Comparison of ENCODE assay signal across 8 cellular contexts in the genomic region with DNA sequence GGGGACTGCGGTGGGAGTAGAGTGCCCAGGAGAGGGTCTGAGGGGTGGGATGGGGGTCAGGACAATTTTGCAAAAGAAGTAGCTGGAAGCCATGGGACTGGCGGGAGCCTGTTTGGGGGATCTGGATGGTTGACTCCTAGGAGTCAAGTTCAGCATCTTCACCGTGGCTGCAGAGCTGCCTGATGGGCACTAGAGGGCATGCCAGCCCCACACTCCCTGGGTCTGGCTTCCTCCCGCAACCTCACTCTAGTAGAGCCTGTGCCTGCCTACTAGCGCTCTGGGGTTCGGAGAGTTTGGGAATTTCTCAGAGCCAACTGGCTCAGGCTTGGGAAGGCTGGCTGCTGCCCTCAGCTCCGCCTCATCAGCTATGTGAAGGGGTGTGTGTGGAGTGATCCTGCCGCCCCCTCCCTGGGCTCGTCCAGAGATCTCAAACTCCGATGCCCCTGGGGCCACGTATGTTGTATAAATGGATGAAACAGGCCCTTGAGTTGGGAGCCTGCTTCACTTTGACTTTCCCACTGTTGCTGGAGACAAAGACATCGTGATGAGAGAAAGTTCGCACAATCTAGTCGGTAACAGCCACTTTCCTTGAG. TPM values are rescaled to one million over a fixed set of nuclear protein-coding genes. Genes with fewer than 3 reads are reported as not detected.
DNase-seq lines count a peak whose midpoint lies in the region; ATAC-seq and TF ChIP-seq lines count a peak whose summit lies in the region.

No MANE protein-coding gene starts in this region.

- no peak overlapping the region for H3K4me2 ChIP-seq in mesendoderm (ENCODE audit: low read length)

- no peak overlapping the region for H3K18ac ChIP-seq in mesendoderm (ENCODE audit: low read length)

- no CpG with 5 or more reads among the region's 14 CpGs for WGBS in mesendoderm (ENCODE audit: extremely low coverage, insufficient coverage, low lambda C conversion rate)

- POLR2A ChIA-PET in activated CD8-positive, alpha-beta T cell treated with anti-CD3 and anti-CD28 coated beads for 36 hours (lab: Charles Lee): interaction anchor here (1.0 to 1.9 kb wide), 3 partner anchors 7 to 298 kb away, joined by 3 to 10 read pairs (median 5); a partner anchor contains a TSS

- no peaks in the 10 kb centered on the region for H3K27me3 Mint-ChIP-seq in activated CD8-positive, alpha-beta T cell treated with anti-CD3 and anti-CD28 coated beads for 36 hours

- H3K36me3 Mint-ChIP-seq in activated CD8-positive, alpha-beta T cell treated with anti-CD3 and anti-CD28 coated beads for 36 hours (ENCODE audit: low read depth): peaks cover 10% of the 10 kb centered on the region

- no peak overlapping the region for H3K4me3 ChIP-seq in mesendoderm (ENCODE audit: low read length)

- H2BK15ac ChIP-seq in mesendoderm (replicated peaks; ENCODE audit: low read depth): no peak overlapping the region

- H2BK120ac ChIP-seq in mesendoderm (ENCODE audit: low read depth, low read length): no peak overlapping the region

- CTCF ChIA-PET in activated CD8-positive, alpha-beta T cell treated with anti-CD3 and anti-CD28 coated beads for 36 hours (lab: Charles Lee): interaction anchor here (0.7 to 4.8 kb wide), 22 partner anchors 8 to 454 kb away, joined by 3 to 54 read pairs (median 5); a partner anchor contains a TSS

- no peak overlapping the region for H2BK5ac ChIP-seq in mesendoderm (ENCODE audit: low read length)

- H4K8ac ChIP-seq in mesendoderm (ENCODE audit: low read depth, low read length): no peak overlapping the region

- H3K4me1 ChIP-seq in mesendoderm (ENCODE audit: control insufficient read depth, low read depth, low read length): no peaks in the 10 kb centered on the region

- intact Hi-C loops in activated CD8-positive, alpha-beta T cell treated with anti-CD3 and anti-CD28 coated beads for 36 hours (cut with micrococcal nuclease): no loop called here

- H3K79me2 ChIP-seq in mesendoderm (ENCODE audit: control insufficient read depth, insufficient read depth, low read length): no peaks in the 10 kb centered on the region

- H3K56ac ChIP-seq in mesendoderm (ENCODE audit: low read length): no peak overlapping the region

- H3K27me3 ChIP-seq in mesendoderm (ENCODE audit: insufficient read depth, low read length, poor library complexity): no peaks in the 10 kb centered on the region

- no peak overlapping the region for H3K4ac ChIP-seq in mesendoderm (ENCODE audit: low read depth, low read length)

- no peak overlapping the region for H3K4me3 Mint-ChIP-seq in activated CD8-positive, alpha-beta T cell treated with anti-CD3 and anti-CD28 coated beads for 36 hours

- peak; percentile 43 for ATAC-seq in HG03097 (IDR thresholded peaks at IDR 0.05; ENCODE audit: low FRiP score, unreplicated experiment)
- ATAC-seq in activated CD8-positive, alpha-beta T cell treated with anti-CD3 and anti-CD28 coated beads for 36 hours: peak; percentile 57

- no peaks in the 10 kb centered on the region for H3K79me1 ChIP-seq in mesendoderm (ENCODE audit: low read length)

- no peak overlapping the region for H3K27ac Mint-ChIP-seq in activated CD8-positive, alpha-beta T cell treated with anti-CD3 and anti-CD28 coated beads for 36 hours

- no peak overlapping the region for H2AK5ac ChIP-seq in mesendoderm (ENCODE audit: low read length)

- H3K9ac ChIP-seq in mesendoderm (ENCODE audit: low read length): no peak overlapping the region

- H3K4me1 Mint-ChIP-seq in activated CD8-positive, alpha-beta T cell treated with anti-CD3 and anti-CD28 coated beads for 36 hours (ENCODE audit: low read depth): peaks cover 51% of the 10 kb centered on the region

- DNase-seq in NCI-H2081 (lab: John Stamatoyannopoulos, UW): peak; percentile 57 to 65
- DNase-seq in NCI-H2081 treated with DMSO at 0.1 percent for 48 hours (lab: John Stamatoyannopoulos, UW): no peak
- DNase-seq in NCI-H69 (lab: John Stamatoyannopoulos, UW): peak; percentile 80
- DNase-seq in activated CD8-positive, alpha-beta T cell treated with anti-CD3 and anti-CD28 coated beads for 36 hours: peak; percentile 80
- peak; percentile 35 for DNase-seq in effector CD8-positive, alpha-beta T cell (lab: John Stamatoyannopoulos, UW)
- DNase-seq in mesendoderm: peak; percentile 88
- DNase-seq in stimulated activated CD8-positive, alpha-beta memory T cell treated with anti-CD3 and anti-CD28 coated beads, Interleukin-7, amount 100 ng/mL, for 1 hour (ENCODE audit: low read depth in 2 of 2): peak; percentile 23 to 35

- H3K27ac ChIP-seq in mesendoderm (ENCODE audit: low read depth, low read length): no peak overlapping the region

- TF ChIP-seq CTCF in activated CD8-positive, alpha-beta T cell treated with anti-CD3 and anti-CD28 coated beads for 36 hours (IDR thresholded peaks at IDR 0.05): peak; percentile 96

- H3K36me3 ChIP-seq in mesendoderm (ENCODE audit: control insufficient read depth, insufficient read depth, low read length): no peaks in the 10 kb centered on the region

- H3K23ac ChIP-seq in mesendoderm (ENCODE audit: low read length): no peak overlapping the region

- no peak overlapping the region for H4K5ac ChIP-seq in mesendoderm (ENCODE audit: low read length)

- no peaks in the 10 kb centered on the region for H3K9me3 Mint-ChIP-seq in activated CD8-positive, alpha-beta T cell treated with anti-CD3 and anti-CD28 coated beads for 36 hours

RNA-seq across cellular contexts. Expression of a gene that starts 10.8 kb away (rescaled TPM):
- 10 to 100 TPM; 24.6 to 26.3 TPM for total RNA-seq in activated CD8-positive, alpha-beta T cell treated with anti-CD3 and anti-CD28 coated beads for 36 hours
- polyA plus RNA-seq in mesendoderm (2013, experiment 1 of 2): 26.2 TPM
- polyA plus RNA-seq in mesendoderm (2013, experiment 2 of 2): 27.6 TPM

RNA-seq across cellular contexts. Expression of a gene that starts 27.6 kb away (rescaled TPM):
- total RNA-seq in activated CD8-positive, alpha-beta T cell treated with anti-CD3 and anti-CD28 coated beads for 36 hours: not detected
- 0.17 TPM for polyA plus RNA-seq in mesendoderm (2013, experiment 1 of 2)
- polyA plus RNA-seq in mesendoderm (2013, experiment 2 of 2): 0.11 TPM

RNA-seq across cellular contexts. Expression of a gene that starts 27.8 kb away (rescaled TPM):
- total RNA-seq in activated CD8-positive, alpha-beta T cell treated with anti-CD3 and anti-CD28 coated beads for 36 hours: under 1 TPM; 0.69 to 0.79 TPM
- polyA plus RNA-seq in mesendoderm (2013, experiment 1 of 2): 1.0 TPM
- 1.4 TPM for polyA plus RNA-seq in mesendoderm (2013, experiment 2 of 2)

RNA-seq across cellular contexts. Expression of a gene that starts 48.1 kb away (rescaled TPM):
- total RNA-seq in activated CD8-positive, alpha-beta T cell treated with anti-CD3 and anti-CD28 coated beads for 36 hours: 1 to 10 TPM; 1.6 to 2.0 TPM
- polyA plus RNA-seq in mesendoderm (2013, experiment 1 of 2): 4.0 TPM
- 4.2 TPM for polyA plus RNA-seq in mesendoderm (2013, experiment 2 of 2)
